13 cellular contexts compared by ENCODE assay signal in genomic region chr14:64928239-64929002, GRCh38. TPM values are rescaled to one million over a fixed set of nuclear protein-coding genes. Genes with fewer than 3 reads are reported as not detected.
A peak's percentile ranks its signal among the peaks of the same experiment; 100 is the strongest.
DNase-seq lines count a peak whose midpoint lies in the region; ATAC-seq and TF ChIP-seq lines count a peak whose summit lies in the region.
"Had no signal": no experiment of that assay in that cellular context is flagged by ENCODE, and none has a peak within 500 bp of the region (broad histone marks: within the 10 kb centered on the region; RNA-seq: fewer than 3 reads in every experiment).

No MANE protein-coding gene starts in this region.

- H3K9me3 ChIP-seq in BLaER1 (no peaks in the 10 kb centered on the region), thyroid gland (no peaks in the 10 kb centered on the region)

- H3K27ac Mint-ChIP-seq in T-cell = no peak overlapping the region
- H3K27ac Mint-ChIP-seq: IgD-negative memory B cell had no signal

- CTCF ChIA-PET in T-cell (lab: Charles Lee) = interaction anchor here in 1 of 2 donors (0.7 to 1.6 kb wide), 2 partner anchors 13 to 48 kb away, joined by 3 to 13 read pairs; partner anchors contain the start of gene CHURC1

- DNase-seq in T-cell (peak in 3 of 34 experiments; percentile 3 to 18 (median 12)), NCI-H187 treated with DMSO at 0.1 percent for 48 hours (lab: John Stamatoyannopoulos, UW) (no peak), NCI-H2081 treated with DMSO at 0.1 percent for 48 hours (lab: John Stamatoyannopoulos, UW) (no peak), thyroid gland (no peak), NCI-H69 (lab: John Stamatoyannopoulos, UW) (no peak)
- DNase-seq: AML-193, aorta, right lobe of liver had no signal

- ATAC-seq in GM19043 (IDR thresholded peaks at IDR 0.05; ENCODE audit: low read depth, unreplicated experiment) = peak; percentile 91
- ATAC-seq in HG02870 (IDR thresholded peaks at IDR 0.05; ENCODE audit: unreplicated experiment) = peak; percentile 90
- ATAC-seq in T-cell (replicated peaks in 1 of 4) = peak; percentile 76 to 86 (median 82)
- ATAC-seq: right lobe of liver had no signal

- no peak for TF ChIP-seq CTCF in thyroid gland (IDR thresholded peaks at IDR 0.05)

- H3K4me1 ChIP-seq in BLaER1 = peaks cover 16% of the 10 kb centered on the region
- H3K4me1 ChIP-seq in thyroid gland = peaks cover 0 to 3% of the 10 kb centered on the region in 2 donors

- peak overlapping the region; percentile 40 for H3K9ac ChIP-seq in BLaER1

- no peak for TF ChIP-seq POLR2A in thyroid gland (IDR thresholded peaks at IDR 0.05)

- H3K4me3 ChIP-seq in BLaER1 = no peak overlapping the region
- no peak overlapping the region for H3K4me3 ChIP-seq in thyroid gland (replicated peaks in 1 of 3)
- H3K4me3 ChIP-seq: right lobe of liver had no signal

- H3K27ac ChIP-seq in BLaER1 (peak overlapping the region; percentile 47), thyroid gland (no peak overlapping the region)
- H3K27ac ChIP-seq: right lobe of liver, WERI-Rb-1 had no signal

- H3K27me3 Mint-ChIP-seq in T-cell = no peaks in the 10 kb centered on the region
- H3K27me3 Mint-ChIP-seq: IgD-negative memory B cell had no signal

- H4K20me1 ChIP-seq in BLaER1 = peaks cover 48% of the 10 kb centered on the region; the same call in 1 of the 2 replicates

- H3K36me3 Mint-ChIP-seq in T-cell = peaks cover 43% of the 10 kb centered on the region

- WGBS in thyroid gland, 2 donors = 81 to 83% methylated on average over 7 of the region's 7 CpGs

- H3K27me3 ChIP-seq in BLaER1 = no peaks in the 10 kb centered on the region
- no peaks in the 10 kb centered on the region for H3K27me3 ChIP-seq in thyroid gland
- H3K27me3 ChIP-seq: right lobe of liver had no signal

- H3K9me3 Mint-ChIP-seq in T-cell = no peaks in the 10 kb centered on the region
- H3K9me3 Mint-ChIP-seq: IgD-negative memory B cell had no signal

- H3K36me3 ChIP-seq in BLaER1 (peaks cover 91% of the 10 kb centered on the region), thyroid gland (peaks cover 20 to 25% of the 10 kb centered on the region in 2 donors)

- no peak overlapping the region for H3K4me3 Mint-ChIP-seq in T-cell
- H3K4me3 Mint-ChIP-seq: IgD-negative memory B cell had no signal

- peaks cover 32 to 33% (median 32%) of the 10 kb centered on the region in 3 donors for H3K4me1 Mint-ChIP-seq in T-cell

- H3K4me2 ChIP-seq in BLaER1 = peak overlapping the region; percentile 70

- POLR2A ChIA-PET in T-cell (lab: Charles Lee) = interaction anchor here in 1 of 2 donors (0.6 to 2.4 kb wide), 2 partner anchors 14 to 28 kb away, joined by 10 to 14 read pairs; partner anchors contain the start of gene CHURC1

- intact Hi-C loops in thyroid gland (cut with DNase I) = no loop called here

RNA-seq across cellular contexts. Expression of gene GPX2, which starts 14.1 kb away (rescaled TPM):
- total RNA-seq in T-cell = under 1 TPM in 3 of 5 donors, not detected in 2; 0.56 to 0.93 (median 0.89) TPM
- 1 to 10 TPM in 1 of 4 donors, not detected in 3; 4.0 TPM for total RNA-seq in thyroid gland
- total RNA-seq: aorta had no signal

RNA-seq across cellular contexts. Expression of gene CHURC1, which starts 14.2 kb away (rescaled TPM):
- total RNA-seq in T-cell = 10 to 100 TPM; 57.6 to 99.7 (median 91.1) TPM
- total RNA-seq in thyroid gland = 10 to 100 TPM; 63.7 to 90.2 (median 71.7) TPM

RNA-seq across cellular contexts. Expression of gene RAB15, which starts 43.7 kb away (rescaled TPM):
- total RNA-seq in T-cell (1 to 10 TPM; 3.9 to 9.7 (median 4.3) TPM), thyroid gland (10 to 100 TPM in 1 of 4 donors, 1 to 10 TPM in 3; 6.0 to 12.7 (median 6.3) TPM)

RNA-seq across cellular contexts. Expression of gene SPTB, which starts 48.7 kb away (rescaled TPM):
- total RNA-seq in T-cell (under 1 TPM; 0.07 to 0.13 (median 0.09) TPM), thyroid gland (1 to 10 TPM in 1 of 4 donors, under 1 TPM in 3; 0.33 to 1.9 (median 0.61) TPM)

RNA-seq across cellular contexts. Expression of gene FNTB, which starts 58.3 kb away (rescaled TPM):
- total RNA-seq in T-cell = 10 to 100 TPM in 3 of 5 donors, 1 to 10 TPM in 2; 9.6 to 14.2 (median 10.4) TPM
- 10 to 100 TPM in 3 of 4 donors, 1 to 10 TPM in 1; 7.8 to 27.0 (median 18.8) TPM for total RNA-seq in thyroid gland
